In the genomic region with DNA sequence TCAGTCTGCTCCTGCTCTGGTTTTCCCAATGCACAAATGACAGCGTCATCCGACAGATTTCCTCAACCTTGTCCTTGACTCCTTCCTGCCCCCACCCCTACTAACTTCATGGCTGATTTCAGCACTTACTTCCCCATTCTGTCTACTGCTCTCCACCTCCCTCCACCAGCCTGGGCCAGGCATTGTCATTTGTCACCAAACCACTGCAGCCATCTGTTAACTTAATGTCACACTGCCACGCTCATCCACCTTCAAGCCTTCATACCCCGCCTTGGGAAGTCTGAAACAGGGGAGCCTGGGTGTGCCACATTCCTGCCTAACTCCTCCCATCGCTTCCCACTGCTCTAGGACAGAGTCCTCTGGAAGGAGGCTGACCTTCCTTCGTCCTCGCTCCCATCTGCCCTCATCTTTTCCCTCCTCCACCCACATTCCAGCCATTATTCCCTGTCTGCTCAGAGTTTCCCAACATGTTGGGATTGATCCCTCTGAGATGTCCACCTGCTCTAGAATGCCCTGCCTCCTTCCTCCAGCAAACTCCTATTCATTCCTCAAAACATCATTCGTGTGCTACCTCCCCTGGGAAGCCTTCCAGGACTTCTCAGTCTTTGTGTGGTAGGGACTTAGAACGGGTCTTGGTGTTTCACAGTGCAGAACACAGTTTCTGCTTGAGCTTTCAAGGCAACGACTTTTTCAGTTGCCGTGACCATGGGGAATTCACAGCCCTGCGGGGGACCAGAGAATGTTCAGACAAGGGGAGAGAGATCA, we compare ENCODE assay signal across 9 cellular contexts. TPM values are rescaled to one million over a fixed set of nuclear protein-coding genes. Genes with fewer than 3 reads are reported as not detected.
DNase-seq lines count a peak whose midpoint lies in the region; ATAC-seq lines count a peak whose summit lies in the region.
"Had no signal": no experiment of that assay in that cellular context is flagged by ENCODE, and none has a peak within 500 bp of the region (broad histone marks: within the 10 kb centered on the region; RNA-seq: fewer than 3 reads in every experiment).

No MANE protein-coding gene starts in this region.

- H4K8ac ChIP-seq in mesenchymal stem cell (ENCODE audit: low read length), result no peak overlapping the region

- POLR2A ChIA-PET in CD4-positive, alpha-beta memory T cell (lab: Charles Lee; ENCODE audit: partially characterized antibody), result no interaction called here

- H3K4me3 Mint-ChIP-seq in CD4-positive, alpha-beta memory T cell, result no peak overlapping the region

- H3K23ac ChIP-seq in mesenchymal stem cell (ENCODE audit: low read length in 2 of 2), result no peak overlapping the region

- DNase-seq in CD4-positive, alpha-beta memory T cell, result no peak
- DNase-seq in SJSA1 (ENCODE audit: low read depth in 1 of 2, low spot score in 2 of 2) (no peak), mesenchymal stem cell (no peak), NCI-H2196 treated with DMSO at 0.1 percent for 48 hours (lab: John Stamatoyannopoulos, UW; ENCODE audit: unreplicated experiment) (no peak), NCI-H2029 (lab: John Stamatoyannopoulos, UW) (no peak)
- DNase-seq: DND-41 had no signal

- H3K4me1 ChIP-seq in CD4-positive, alpha-beta memory T cell (ENCODE audit: insufficient read depth, low read length), result peaks cover 23% of the 10 kb centered on the region
- peaks cover 100% of the 10 kb centered on the region for H3K4me1 ChIP-seq in SJSA1 (replicated peaks)
- H3K4me1 ChIP-seq in mesenchymal stem cell (ENCODE audit: control insufficient read depth, insufficient read depth, low read depth, low read length), result peaks cover 62% of the 10 kb centered on the region

- H3K9me3 ChIP-seq in CD4-positive, alpha-beta memory T cell (ENCODE audit: control insufficient read depth in 1 of 2, low read length in 2 of 2), result no peaks in the 10 kb centered on the region
- H3K9me3 ChIP-seq in SJSA1 (replicated peaks) (no peaks in the 10 kb centered on the region), mesenchymal stem cell (ENCODE audit: control insufficient read depth, low read length) (no peaks in the 10 kb centered on the region)

- H2AK5ac ChIP-seq in mesenchymal stem cell (ENCODE audit: low read length, severe bottlenecking), result peak overlapping the region; percentile 83

- H3K27ac Mint-ChIP-seq in CD4-positive, alpha-beta memory T cell, result peak overlapping the region in 5 of 7 donors; percentile 36 to 55 (median 46)

- no peaks in the 10 kb centered on the region for H3K36me3 ChIP-seq in CD4-positive, alpha-beta memory T cell (ENCODE audit: insufficient read depth, low read length)
- no peaks in the 10 kb centered on the region for H3K36me3 ChIP-seq in SJSA1
- H3K36me3 ChIP-seq in mesenchymal stem cell (ENCODE audit: control insufficient read depth in 1 of 2, insufficient read depth in 2 of 2, low read depth in 1 of 2, low read length in 2 of 2), result no peaks in the 10 kb centered on the region

- H3K27me3 Mint-ChIP-seq in CD4-positive, alpha-beta memory T cell, result no peaks in the 10 kb centered on the region

- no peak overlapping the region for H3K27ac ChIP-seq in CD4-positive, alpha-beta memory T cell (ENCODE audit: low read depth, low read length)
- H3K27ac ChIP-seq in SJSA1 (peak overlapping the region; percentile 71), mesenchymal stem cell (ENCODE audit: low read length, poor library complexity, severe bottlenecking) (no peak overlapping the region)

- H3K27me3 ChIP-seq in CD4-positive, alpha-beta memory T cell (ENCODE audit: insufficient read depth, low read length), result no peaks in the 10 kb centered on the region
- no peaks in the 10 kb centered on the region for H3K27me3 ChIP-seq in SJSA1 (replicated peaks)
- H3K27me3 ChIP-seq in mesenchymal stem cell (ENCODE audit: control insufficient read depth in 1 of 2, insufficient read depth in 1 of 2, low read length in 2 of 2), result no peaks in the 10 kb centered on the region

- H3K4me3 ChIP-seq in CD4-positive, alpha-beta memory T cell (ENCODE audit: low read length in 2 of 2), result no peak overlapping the region
- H3K4me3 ChIP-seq in SJSA1 (no peak overlapping the region), mesenchymal stem cell (ENCODE audit: insufficient read depth in 1 of 2, low read depth in 1 of 2, low read length in 2 of 2) (no peak overlapping the region)

- intact Hi-C loops in CD4-positive, alpha-beta memory T cell (cut with micrococcal nuclease), result no loop called here

- no peak overlapping the region for H3K4ac ChIP-seq in mesenchymal stem cell (ENCODE audit: low read depth in 1 of 2, low read length in 2 of 2)

- H3K9ac ChIP-seq in mesenchymal stem cell (ENCODE audit: low read length), result peak overlapping the region; percentile 96

- no peaks in the 10 kb centered on the region for H3K79me1 ChIP-seq in mesenchymal stem cell (replicated peaks; ENCODE audit: low read length, poor library complexity, severe bottlenecking)

- H2AFZ ChIP-seq in mesenchymal stem cell (ENCODE audit: low read depth, low read length), result no peak overlapping the region

- H3K14ac ChIP-seq in mesenchymal stem cell (ENCODE audit: low read length in 2 of 2), result no peak overlapping the region

- CTCF ChIA-PET in CD4-positive, alpha-beta memory T cell (lab: Charles Lee; ENCODE audit: partially characterized antibody), result interaction anchor here (0.6 kb wide), 1 partner anchor 50 kb away, joined by 3 read pairs; no protein-coding TSS in a partner anchor

- ATAC-seq in HG02678 (IDR thresholded peaks at IDR 0.05; ENCODE audit: unreplicated experiment) (peak; percentile 60), GM21360 (IDR thresholded peaks at IDR 0.05; ENCODE audit: unreplicated experiment) (no peak), HG02938 (IDR thresholded peaks at IDR 0.05; ENCODE audit: unreplicated experiment) (no peak)

- H3K36me3 Mint-ChIP-seq in CD4-positive, alpha-beta memory T cell, result no peaks in the 10 kb centered on the region

- H4K91ac ChIP-seq in mesenchymal stem cell (ENCODE audit: low read length), result peak overlapping the region; percentile 12

- H2BK12ac ChIP-seq in mesenchymal stem cell (ENCODE audit: low read length in 2 of 2), result peak overlapping the region in 1 of 2 experiments; percentile 26

- WGBS in mesenchymal stem cell, result 92% methylated on average over 12 of the region's 12 CpGs

- no peak overlapping the region for H2BK5ac ChIP-seq in mesenchymal stem cell (ENCODE audit: low read depth, low read length, poor library complexity, severe bottlenecking)

- H3K4me2 ChIP-seq in mesenchymal stem cell (ENCODE audit: low read length, poor library complexity, severe bottlenecking), result no peak overlapping the region

- H3K9me3 Mint-ChIP-seq in CD4-positive, alpha-beta memory T cell, result peaks cover 0 to 2% (median 0%) of the 10 kb centered on the region in 8 donors

- no peak overlapping the region for H2BK120ac ChIP-seq in mesenchymal stem cell (ENCODE audit: low read depth, low read length)

- peaks cover 15 to 24% (median 18%) of the 10 kb centered on the region in 4 donors for H3K4me1 Mint-ChIP-seq in CD4-positive, alpha-beta memory T cell

- H3K18ac ChIP-seq in mesenchymal stem cell (ENCODE audit: low read depth in 1 of 2, low read length in 2 of 2), result no peak overlapping the region

- H2BK15ac ChIP-seq in mesenchymal stem cell (ENCODE audit: low read depth, poor library complexity, severe bottlenecking), result peak overlapping the region; percentile 83

RNA-seq across cellular contexts. Expression of gene SMAD7, which starts 42.2 kb away (rescaled TPM):
- 10 to 100 TPM; 31.0 to 31.2 TPM for total RNA-seq in CD4-positive, alpha-beta memory T cell
- 1 to 10 TPM; 2.7 to 4.7 TPM for polyA plus RNA-seq in CD4-positive, alpha-beta memory T cell
- total RNA-seq in SJSA1 (2014; rRNA removed; shearing (Covaris generic)), result 52.2 and 64.5 TPM in 2 replicates
- 9.6 TPM for polyA plus RNA-seq in mesenchymal stem cell (2013, experiment 1 of 2)
- polyA plus RNA-seq in mesenchymal stem cell (2013, experiment 2 of 2), result 9.9 TPM
